ENCODE assay signal across 8 cellular contexts in genomic region chr3:9749663-9750555, GRCh38. TPM values are rescaled to one million over a fixed set of nuclear protein-coding genes. Genes with fewer than 3 reads are reported as not detected.
DNase-seq lines count a peak whose midpoint lies in the region; ATAC-seq and TF ChIP-seq lines count a peak whose summit lies in the region.

TSS of gene OGG1 (plus strand) at chr3:9749952. CDS start at chr3:9750287, 335 bp downstream.

- H3K4me1 Mint-ChIP-seq in nephron progenitor cell: peaks cover 31% of the 10 kb centered on the region
- peaks cover 67% of the 10 kb centered on the region for H3K4me1 Mint-ChIP-seq in stimulated activated naive CD8-positive, alpha-beta T cell treated with anti-CD3 and anti-CD28 coated beads, Interleukin-15, amount 100 ng/mL, for 72 hours

- peaks cover 58% of the 10 kb centered on the region for H3K36me3 Mint-ChIP-seq in nephron progenitor cell (ENCODE audit: low read depth)

- ATAC-seq in stimulated activated naive CD8-positive, alpha-beta T cell treated with anti-CD3 and anti-CD28 coated beads, Interleukin-15, amount 100 ng/mL, for 72 hours: peak; percentile 96

- H3K9me3 Mint-ChIP-seq in nephron progenitor cell: no peaks in the 10 kb centered on the region
- no peaks in the 10 kb centered on the region for H3K9me3 Mint-ChIP-seq in stimulated activated naive CD8-positive, alpha-beta T cell treated with anti-CD3 and anti-CD28 coated beads, Interleukin-15, amount 100 ng/mL, for 72 hours

- H3K27ac Mint-ChIP-seq in nephron progenitor cell: peak within 1 kb of the TSS; percentile 98
- peak within 1 kb of the TSS; percentile 93 to 96 for H3K27ac Mint-ChIP-seq in stimulated activated naive CD8-positive, alpha-beta T cell treated with anti-CD3 and anti-CD28 coated beads, Interleukin-15, amount 100 ng/mL, for 72 hours

- peaks cover 3% of the 10 kb centered on the region for H3K27me3 Mint-ChIP-seq in nephron progenitor cell (ENCODE audit: low read depth, poor library complexity)
- H3K27me3 Mint-ChIP-seq in stimulated activated naive CD8-positive, alpha-beta T cell treated with anti-CD3 and anti-CD28 coated beads, Interleukin-15, amount 100 ng/mL, for 72 hours: no peaks in the 10 kb centered on the region

- no peaks in the 10 kb centered on the region for H3K27me3 ChIP-seq in H7 (ENCODE audit: control insufficient read depth, insufficient read depth, low read length)

- TF ChIP-seq CTCF in fibroblast of the aortic adventitia (IDR thresholded peaks at IDR 0.05; ENCODE audit: insufficient read depth, low read length) (no peak), nephron progenitor cell (IDR thresholded peaks at IDR 0.05) (no peak)

- peak within 1 kb of the TSS; percentile 65 for H3K4me3 ChIP-seq in H7 (ENCODE audit: insufficient read depth, low read depth, low read length)
- peak within 1 kb of the TSS; percentile 96 for H3K4me3 ChIP-seq in fibroblast of the aortic adventitia (ENCODE audit: low read depth, low read length)

- peak within 1 kb of the TSS; percentile 94 for H3K4me3 Mint-ChIP-seq in nephron progenitor cell
- H3K4me3 Mint-ChIP-seq in stimulated activated naive CD8-positive, alpha-beta T cell treated with anti-CD3 and anti-CD28 coated beads, Interleukin-15, amount 100 ng/mL, for 72 hours: peak within 1 kb of the TSS; percentile 88 to 92

- peaks cover 36% of the 10 kb centered on the region for H3K36me3 ChIP-seq in H7 (replicated peaks; ENCODE audit: control insufficient read depth, insufficient read depth, low read length)

- DNase-seq in ELF-1 (ENCODE audit: low read depth, low spot score): peak; percentile 99
- peak; percentile 99 for DNase-seq in H7
- DNase-seq in M059J (ENCODE audit: low read depth): peak; percentile 97
- peak; percentile 97 for DNase-seq in SHP77 (lab: John Stamatoyannopoulos, UW)
- DNase-seq in activated effector memory CD4-positive, alpha-beta T cell treated with Interleukin-2 at 50 U/mL for 16 hours: peak; percentile 92
- DNase-seq in fibroblast of the aortic adventitia (ENCODE audit: low read depth): peak; percentile 98
- peak; percentile 95 for DNase-seq in nephron progenitor cell
- DNase-seq in stimulated activated naive CD8-positive, alpha-beta T cell treated with anti-CD3 and anti-CD28 coated beads, Interleukin-15, amount 100 ng/mL, for 72 hours: peak; percentile 94 to 97

RNA-seq across cellular contexts. Expression of gene OGG1, which starts in this region (rescaled TPM):
- total RNA-seq in H7 (2014; rRNA removed; shearing (Covaris generic)): 17.7 and 29.3 TPM in 2 replicates
- 9.6 and 10.4 TPM in 2 replicates for total RNA-seq in M059J (2014; rRNA removed; shearing (Covaris generic))
- 32.1 and 55.0 TPM in 2 replicates for total RNA-seq in fibroblast of the aortic adventitia (ENCODE audit: low replicate concordance)

Comparison
In these comparisons a context has a peak if more than half of its experiments do, and no peak if none do; other contexts are left out.
1. Peak in every context shown above with its lines: DNase-seq, ATAC-seq and H3K4me3 ChIP-seq.